19 cellular contexts compared by ENCODE assay signal in genomic region chr9:68941780-68942459, GRCh38.
A peak's percentile ranks its signal among the peaks of the same experiment; 100 is the strongest.
DNase-seq lines count a peak whose midpoint lies in the region; ATAC-seq, FAIRE-seq and TF ChIP-seq lines count a peak whose summit lies in the region.
"Had no signal": no experiment of that assay in that cellular context is flagged by ENCODE, and none has a peak within 500 bp of the region (broad histone marks: within the 10 kb centered on the region; RNA-seq: fewer than 3 reads in every experiment).

No MANE protein-coding gene starts in this region.

- TF ChIP-seq CTCF in DOHH2 (IDR thresholded peaks at IDR 0.05; ENCODE audit: low read depth, low read length, poor library complexity, severe bottlenecking): no peak
- TF ChIP-seq CTCF in GM12878 (IDR thresholded peaks at IDR 0.05 in 2 of 3, conservative IDR thresholded peaks at IDR 0.05 in 1 of 3; ENCODE audit: control insufficient read depth in 2 of 3, extremely low read depth in 1 of 3, insufficient read depth in 1 of 3, low read depth in 3 of 3, low read length in 3 of 3): no peak
- TF ChIP-seq CTCF in ovary (IDR thresholded peaks at IDR 0.05): no peak

- no peak overlapping the region for H3K9ac ChIP-seq in GM12878 (ENCODE audit: control insufficient read depth, insufficient read depth, low read length)
- H3K9ac ChIP-seq: KMS-11 had no signal

- H3K9me3 ChIP-seq in DOHH2 (ENCODE audit: control insufficient read depth, insufficient read depth, low read length): no peaks in the 10 kb centered on the region
- H3K9me3 ChIP-seq in GM12878 (replicated peaks; ENCODE audit: control insufficient read depth, insufficient read depth, low read length): no peaks in the 10 kb centered on the region
- H3K9me3 ChIP-seq in ovary: no peaks in the 10 kb centered on the region

- no peaks in the 10 kb centered on the region for H3K79me2 ChIP-seq in DOHH2 (ENCODE audit: control insufficient read depth, low read length)
- no peaks in the 10 kb centered on the region for H3K79me2 ChIP-seq in GM12878 (ENCODE audit: control insufficient read depth, insufficient read depth, low read length)

- TF ChIP-seq POLR2A in GM12878 (IDR thresholded peaks at IDR 0.05; ENCODE audit: low read depth, low read length) (no peak), ovary (IDR thresholded peaks at IDR 0.05) (no peak)

- H3K36me3 ChIP-seq in DOHH2 (ENCODE audit: control insufficient read depth, low read length) (peaks cover 2% of the 10 kb centered on the region; the same call in 1 of the 2 replicates), GM12878 (ENCODE audit: control insufficient read depth in 2 of 2, insufficient read depth in 2 of 2, low read length in 1 of 2) (no peaks in the 10 kb centered on the region; a peak in 2 of 4 replicates), ovary (no peaks in the 10 kb centered on the region)

- CTCF ChIA-PET in GM12878 (lab: Yijun Ruan, JAX): interaction anchor here (1.0 to 5.5 kb wide), 3 partner anchors 8 to 374 kb away, joined by 4 to 24 read pairs (median 4); no protein-coding TSS in a partner anchor

- no peak for TF ChIP-seq RAD21 in GM12878 (IDR thresholded peaks at IDR 0.05; ENCODE audit: insufficient read depth, low read depth, low read length)

- H3K4me1 ChIP-seq in DOHH2 (ENCODE audit: control insufficient read depth, low read length): peaks cover 57% of the 10 kb centered on the region
- H3K4me1 ChIP-seq in GM12878 (ENCODE audit: control insufficient read depth, insufficient read depth, low read length): peaks cover 17% of the 10 kb centered on the region; the same call in 1 of the 2 replicates
- H3K4me1 ChIP-seq in ovary (ENCODE audit: insufficient read depth): no peaks in the 10 kb centered on the region

- TF ChIP-seq EP300 in GM12878 (IDR thresholded peaks at IDR 0.05; ENCODE audit: borderline replicate concordance in 1 of 2, control insufficient read depth in 1 of 2, low read depth in 2 of 2, low read length in 2 of 2) (no peak), ovary (IDR thresholded peaks at IDR 0.05) (no peak)

- H3F3A ChIP-seq in DOHH2 (ENCODE audit: control insufficient read depth, insufficient read depth): peaks cover 12% of the 10 kb centered on the region

- intact Hi-C loops in GM12878 (cut with micrococcal nuclease; ENCODE audit: unreplicated experiment): no loop called here
- intact Hi-C loops in left ventricle myocardium superior (cut with micrococcal nuclease): loop anchor here (10.0 kb wide), 1 partner anchor 87 kb away; no protein-coding TSS in a partner anchor
- intact Hi-C loops in ovary (cut with DNase I): no loop called here

- H4K20me1 ChIP-seq in DOHH2 (ENCODE audit: control insufficient read depth, insufficient read depth, low read depth, low read length) (no peaks in the 10 kb centered on the region), GM12878 (ENCODE audit: control insufficient read depth, insufficient read depth) (no peaks in the 10 kb centered on the region)

- peak; percentile 71 for FAIRE-seq in GM12878 (lab: Jason Lieb, UNC)

- ATAC-seq in GM19351 (IDR thresholded peaks at IDR 0.05; ENCODE audit: unreplicated experiment) (peak; percentile 54), GM12878 (no peak), left ventricle myocardium superior (peak; percentile 90)

- H3K27ac ChIP-seq in DOHH2 (ENCODE audit: low read depth, low read length): peak overlapping the region; percentile 88
- H3K27ac ChIP-seq in GM12878 (ENCODE audit: control insufficient read depth, insufficient read depth): peak overlapping the region; percentile 18; the same call in 1 of the 2 replicates
- no peak overlapping the region for H3K27ac ChIP-seq in ovary
- H3K27ac ChIP-seq: KMS-11 had no signal

- H3K4me2 ChIP-seq in DOHH2 (ENCODE audit: low read length) (peak overlapping the region; percentile 94), GM12878 (ENCODE audit: control insufficient read depth, insufficient read depth) (peak overlapping the region; percentile 46; the same call in 1 of the 2 replicates)
- H3K4me2 ChIP-seq: KMS-11 had no signal

- H3K4me3 ChIP-seq in DOHH2 (ENCODE audit: low read length): peak overlapping the region; percentile 68
- no peak overlapping the region for H3K4me3 ChIP-seq in GM12878
- H3K4me3 ChIP-seq in ovary: no peak overlapping the region

- SMC1A ChIA-PET in GM12878 (lab: Charles Lee; ENCODE audit: uncharacterized antibody, unreplicated experiment): interaction anchor here (0.8 to 1.5 kb wide), 5 partner anchors 8 to 58 kb away, joined by 3 to 4 read pairs (median 3); no protein-coding TSS in a partner anchor

- POLR2A ChIA-PET in GM12878 (lab: Charles Lee): no interaction called here

- no peaks in the 10 kb centered on the region for H3K27me3 ChIP-seq in DOHH2 (ENCODE audit: control insufficient read depth, low read length)
- no peaks in the 10 kb centered on the region for H3K27me3 ChIP-seq in GM12878 (replicated peaks in 1 of 2; ENCODE audit: control insufficient read depth in 2 of 2, insufficient read depth in 2 of 2, low read length in 1 of 2)
- no peaks in the 10 kb centered on the region for H3K27me3 ChIP-seq in ovary

- 55% methylated on average over 7 of the region's 7 CpGs for WGBS in GM12878 (ENCODE audit: insufficient coverage, insufficient replicate concordance, low lambda C conversion rate, missing lambda C conversion rate)
- WGBS in ovary, 3 donors: 74 to 80% (median 80%) methylated on average over 7 of the region's 7 CpGs

- H3K9me2 ChIP-seq in DOHH2 (replicated peaks; ENCODE audit: control insufficient read depth, low read length): no peaks in the 10 kb centered on the region

- no peak overlapping the region for H2AFZ ChIP-seq in GM12878 (ENCODE audit: control insufficient read depth, low read depth, low read length)

- DNase-seq in GM12878 (ENCODE audit: low read depth, low spot score): no peak
- DNase-seq in left ventricle myocardium superior: no peak
- DNase-seq in ovary: no peak
- DNase-seq in activated naive CD4-positive, alpha-beta T cell treated with anti-CD3 and anti-CD28 coated beads, Interleukin-2, amount 50 U/mL, for 16 hours: no peak
- no peak for DNase-seq in epidermal melanocyte (ENCODE audit: insufficient read length, low spot score)
- DNase-seq in NOMO-1 (lab: John Stamatoyannopoulos, UW; ENCODE audit: unreplicated experiment in 2 of 2): no peak
- DNase-seq: COR-L47; DMS 273 treated with DMSO at 0.1 percent for 48 hours; GDM1; H9; NCI-H1436; NCI-H2029; NCI-H446; NCI-H69; NK-92 treated with Interleukin-12 subunit alpha and Interleukin-12 subunit beta, amount 100 ng/mL, for 24 hours; SIG-M5 had no signal

- no TSS peak for BruUV-seq in GM12878 (replicated peaks; lab: Mats Ljungman, UMichigan)

- in situ Hi-C loops in GM12878 (cut with MboI): no loop called here

- RAD21 ChIA-PET in GM12878 (lab: Charles Lee; ENCODE audit: unreplicated experiment): interaction anchor here (1.0 kb wide), 1 partner anchor 10 kb away, joined by 3 read pairs; no protein-coding TSS in a partner anchor

TF ChIP-seq in GM12878, 131 proteins besides CTCF, POLR2A, EP300 and RAD21:
- peak; percentile 44; the same call in 1 of the 2 replicates for TF ChIP-seq ZBTB40 (IDR thresholded peaks at IDR 0.05; ENCODE audit: borderline replicate concordance)
- no peak for TF ChIP-seq SKIL (IDR thresholded peaks at IDR 0.05; ENCODE audit: low read depth, poor library complexity, severe bottlenecking)

Comparison
In these comparisons a context has a peak if more than half of its experiments do, and no peak if none do; other contexts are left out.
1. H3K27ac ChIP-seq: peak in DOHH2 (single experiment) and GM12878 (single experiment); none in ovary (0 of 2).